10 cellular contexts compared by ENCODE assay signal in the genomic region with DNA sequence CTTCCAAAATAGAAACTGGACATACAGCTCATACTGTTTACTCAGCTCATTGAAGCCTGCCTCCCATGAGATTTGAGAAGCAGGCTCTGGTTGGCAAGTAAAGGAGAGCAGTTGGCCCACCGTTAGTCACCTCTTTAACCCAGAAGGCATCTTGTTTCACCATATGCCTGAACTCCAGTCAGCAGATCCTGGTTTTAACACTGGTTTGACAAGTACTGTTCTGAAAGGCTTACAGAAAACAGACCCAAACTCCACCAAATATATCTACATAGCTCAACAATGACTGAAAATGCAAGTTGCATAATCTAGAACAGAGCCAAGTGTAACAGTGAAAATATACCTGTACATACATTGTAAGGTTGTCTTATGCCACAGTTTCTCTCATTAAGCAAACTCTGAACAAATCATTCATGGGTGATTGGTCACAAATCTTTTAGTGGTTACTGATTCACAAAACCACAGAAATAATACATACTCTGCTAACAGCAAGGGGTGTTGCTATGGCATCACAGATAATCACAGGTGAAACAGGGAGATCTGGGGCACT.
DNase-seq lines count a peak whose midpoint lies in the region; ATAC-seq, FAIRE-seq and TF ChIP-seq lines count a peak whose summit lies in the region.
"Had no signal": no experiment of that assay in that cellular context is flagged by ENCODE, and none has a peak within 500 bp of the region (broad histone marks: within the 10 kb centered on the region; RNA-seq: fewer than 3 reads in every experiment).

No MANE protein-coding gene starts in this region.

- peak; percentile 86 for ATAC-seq in GM12878
- no peak for ATAC-seq in HG02973 (IDR thresholded peaks at IDR 0.05; ENCODE audit: unreplicated experiment)

- RAD21 ChIA-PET in GM12878 (lab: Charles Lee; ENCODE audit: unreplicated experiment), result no interaction called here

- no peaks in the 10 kb centered on the region for H3K79me2 ChIP-seq in GM12878 (ENCODE audit: control insufficient read depth, insufficient read depth, low read length)

- in situ Hi-C loops in GM12878 (cut with MboI) (no loop called here), transverse colon (cut with MboI; ENCODE audit: low pct_ligation_motif_present in 1 of 4, low pct_unique_long_range_greater_than_20kb in 1 of 4, low sequenced_read_pairs in 3 of 4) (no loop called here)

- CTCF ChIA-PET in GM12878 (lab: Yijun Ruan, JAX), result no interaction called here

- no TSS peak for BruUV-seq in GM12878 (replicated peaks; lab: Mats Ljungman, UMichigan)

- FAIRE-seq in GM12878 (lab: Jason Lieb, UNC), result no peak

- SMC1A ChIA-PET in GM12878 (lab: Charles Lee; ENCODE audit: uncharacterized antibody, unreplicated experiment), result no interaction called here

- TF ChIP-seq RAD21 in GM12878 (IDR thresholded peaks at IDR 0.05; ENCODE audit: insufficient read depth, low read depth, low read length), result no peak

- no peaks in the 10 kb centered on the region for H3K27me3 ChIP-seq in GM12878 (replicated peaks in 1 of 2; ENCODE audit: control insufficient read depth in 2 of 2, insufficient read depth in 2 of 2, low read length in 1 of 2)
- H3K27me3 ChIP-seq in transverse colon, result no peaks in the 10 kb centered on the region
- H3K27me3 ChIP-seq: SJSA1 had no signal

- TF ChIP-seq CTCF in GM12878 (IDR thresholded peaks at IDR 0.05 in 2 of 3, conservative IDR thresholded peaks at IDR 0.05 in 1 of 3; ENCODE audit: control insufficient read depth in 2 of 3, extremely low read depth in 1 of 3, insufficient read depth in 1 of 3, low read depth in 3 of 3, low read length in 3 of 3) (no peak), transverse colon (IDR thresholded peaks at IDR 0.05) (no peak)

- H2AFZ ChIP-seq in GM12878 (ENCODE audit: control insufficient read depth, low read depth, low read length), result no peak overlapping the region

- TF ChIP-seq POLR2A in GM12878 (IDR thresholded peaks at IDR 0.05; ENCODE audit: low read depth, low read length), result no peak
- no peak for TF ChIP-seq POLR2A in transverse colon (IDR thresholded peaks at IDR 0.05)

- DNase-seq in Daoy (ENCODE audit: low read depth), result peak; percentile 78
- peak; percentile 72 for DNase-seq in NCI-H1092 treated with DMSO at 0.1 percent for 48 hours (lab: John Stamatoyannopoulos, UW)
- DNase-seq in GM12878 (ENCODE audit: low read depth, low spot score), result peak; percentile 19
- DNase-seq in myocyte (ENCODE audit: low read depth), result peak; percentile 64
- DNase-seq in activated CD8-positive, alpha-beta memory T cell treated with anti-CD3 and anti-CD28 coated beads for 24 hours, result no peak
- DNase-seq in activated CD4-positive, CD25-positive, alpha-beta regulatory T cell (lab: John Stamatoyannopoulos, UW), result no peak
- no peak for DNase-seq in transverse colon
- DNase-seq: stimulated activated CD4-positive, alpha-beta T cell treated with anti-CD3 and anti-CD28 coated beads, Interleukin-1b, Interleukin-23, amount 100 ng/mL, for 48 hours had no signal

- WGBS in GM12878 (ENCODE audit: insufficient coverage, insufficient replicate concordance, low lambda C conversion rate, missing lambda C conversion rate), result 0% methylated on average over 1 of the region's 1 CpG
- WGBS in transverse colon (ENCODE audit: low coverage in 1 of 2), 2 donors, result 45% methylated on average over 1 of the region's 1 CpG; no CpG with 5 or more reads in 1 of the 2 donors

- no peaks in the 10 kb centered on the region for H3K4me1 ChIP-seq in GM12878 (ENCODE audit: control insufficient read depth, insufficient read depth, low read length)
- H3K4me1 ChIP-seq in transverse colon, result no peaks in the 10 kb centered on the region

- no peak for TF ChIP-seq EP300 in GM12878 (IDR thresholded peaks at IDR 0.05; ENCODE audit: borderline replicate concordance in 1 of 2, control insufficient read depth in 1 of 2, low read depth in 2 of 2, low read length in 2 of 2)
- no peak for TF ChIP-seq EP300 in transverse colon (IDR thresholded peaks at IDR 0.05; ENCODE audit: low read depth)

- no peaks in the 10 kb centered on the region for H3K36me3 ChIP-seq in GM12878 (ENCODE audit: control insufficient read depth in 2 of 2, insufficient read depth in 2 of 2, low read length in 1 of 2)
- H3K36me3 ChIP-seq in transverse colon, result no peaks in the 10 kb centered on the region
- H3K36me3 ChIP-seq: SJSA1 had no signal

- no peak overlapping the region for H3K9ac ChIP-seq in GM12878 (ENCODE audit: control insufficient read depth, insufficient read depth, low read length)

- H3K4me2 ChIP-seq in GM12878 (ENCODE audit: control insufficient read depth, insufficient read depth), result no peak overlapping the region

- POLR2A ChIA-PET in GM12878 (lab: Charles Lee), result no interaction called here

- H3K27ac ChIP-seq in GM12878 (ENCODE audit: control insufficient read depth, insufficient read depth) (no peak overlapping the region), transverse colon (peak overlapping the region in 1 of 4 donors; percentile 1)
- H3K27ac ChIP-seq: SJSA1 had no signal

- H3K4me3 ChIP-seq in GM12878 (no peak overlapping the region), transverse colon (no peak overlapping the region)
- H3K4me3 ChIP-seq: SJSA1 had no signal

- intact Hi-C loops in GM12878 (cut with micrococcal nuclease; ENCODE audit: unreplicated experiment), result no loop called here
- intact Hi-C loops in transverse colon (cut with DNase I; ENCODE audit: low total_unique reads), result no loop called here

- no peaks in the 10 kb centered on the region for H4K20me1 ChIP-seq in GM12878 (ENCODE audit: control insufficient read depth, insufficient read depth)

- H3K9me3 ChIP-seq in GM12878 (replicated peaks; ENCODE audit: control insufficient read depth, insufficient read depth, low read length) (no peaks in the 10 kb centered on the region), transverse colon (no peaks in the 10 kb centered on the region)
- H3K9me3 ChIP-seq: SJSA1 had no signal

TF ChIP-seq in GM12878, 131 proteins besides CTCF, POLR2A, EP300 and RAD21:
- TF ChIP-seq ZNF207 (IDR thresholded peaks at IDR 0.05; ENCODE audit: borderline replicate concordance) (no peak), ZBED1 (IDR thresholded peaks at IDR 0.05; ENCODE audit: borderline replicate concordance) (no peak), MTA2 (IDR thresholded peaks at IDR 0.05; ENCODE audit: low read depth) (peak; percentile 71; the same call in 1 of the 2 replicates), ATF7 (IDR thresholded peaks at IDR 0.05; ENCODE audit: low read depth) (0 out of 2 replicates have a peak, but pooled peaks have one; percentile 14), ETV6 (conservative IDR thresholded peaks at IDR 0.05 in 1 of 2, IDR thresholded peaks at IDR 0.05 in 1 of 2; ENCODE audit: borderline replicate concordance in 1 of 2, low read depth in 1 of 2) (no peak), MEF2B (IDR thresholded peaks at IDR 0.05; ENCODE audit: partially characterized antibody, poor library complexity, severe bottlenecking) (peak; percentile 23), HDGF (IDR thresholded peaks at IDR 0.05) (no peak), ZNF274 (IDR thresholded peaks at IDR 0.05; ENCODE audit: insufficient read depth, insufficient read length) (no peak), TBL1XR1 (IDR thresholded peaks at IDR 0.05; ENCODE audit: low read depth, low read length) (no peak), SUZ12 (IDR thresholded peaks at IDR 0.05; ENCODE audit: unreplicated experiment) (no peak), MYC (IDR thresholded peaks at IDR 0.05; ENCODE audit: insufficient read depth, insufficient read length, insufficient replicate concordance, low read length, severe bottlenecking) (no peak), IKZF1 (conservative IDR thresholded peaks at IDR 0.05) (0 out of 2 replicates have a peak, but pooled peaks have one; percentile 13), BMI1 (IDR thresholded peaks at IDR 0.05; ENCODE audit: borderline replicate concordance) (peak; percentile 62; the same call in 1 of the 2 replicates), ZNF217 (IDR thresholded peaks at IDR 0.05) (0 out of 2 replicates have a peak, but pooled peaks have one; percentile 34), CEBPB (IDR thresholded peaks at IDR 0.05; ENCODE audit: borderline replicate concordance in 1 of 2, low read depth in 2 of 2, low read length in 2 of 2) (no peak), NR2C2 (IDR thresholded peaks at IDR 0.05; ENCODE audit: borderline replicate concordance, control insufficient read depth, insufficient read length, low read depth) (no peak)
- TF ChIP-seq, protein P1, sequence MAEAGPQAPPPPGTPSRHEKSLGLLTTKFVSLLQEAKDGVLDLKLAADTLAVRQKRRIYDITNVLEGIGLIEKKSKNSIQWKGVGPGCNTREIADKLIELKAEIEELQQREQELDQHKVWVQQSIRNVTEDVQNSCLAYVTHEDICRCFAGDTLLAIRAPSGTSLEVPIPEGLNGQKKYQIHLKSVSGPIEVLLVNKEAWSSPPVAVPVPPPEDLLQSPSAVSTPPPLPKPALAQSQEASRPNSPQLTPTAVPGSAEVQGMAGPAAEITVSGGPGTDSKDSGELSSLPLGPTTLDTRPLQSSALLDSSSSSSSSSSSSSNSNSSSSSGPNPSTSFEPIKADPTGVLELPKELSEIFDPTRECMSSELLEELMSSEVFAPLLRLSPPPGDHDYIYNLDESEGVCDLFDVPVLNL (IDR thresholded peaks at IDR 0.05; ENCODE audit: low read depth, low read length), result no peak
- TF ChIP-seq, protein P2, sequence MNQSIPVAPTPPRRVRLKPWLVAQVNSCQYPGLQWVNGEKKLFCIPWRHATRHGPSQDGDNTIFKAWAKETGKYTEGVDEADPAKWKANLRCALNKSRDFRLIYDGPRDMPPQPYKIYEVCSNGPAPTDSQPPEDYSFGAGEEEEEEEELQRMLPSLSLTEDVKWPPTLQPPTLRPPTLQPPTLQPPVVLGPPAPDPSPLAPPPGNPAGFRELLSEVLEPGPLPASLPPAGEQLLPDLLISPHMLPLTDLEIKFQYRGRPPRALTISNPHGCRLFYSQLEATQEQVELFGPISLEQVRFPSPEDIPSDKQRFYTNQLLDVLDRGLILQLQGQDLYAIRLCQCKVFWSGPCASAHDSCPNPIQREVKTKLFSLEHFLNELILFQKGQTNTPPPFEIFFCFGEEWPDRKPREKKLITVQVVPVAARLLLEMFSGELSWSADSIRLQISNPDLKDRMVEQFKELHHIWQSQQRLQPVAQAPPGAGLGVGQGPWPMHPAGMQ (IDR thresholded peaks at IDR 0.05; ENCODE audit: borderline replicate concordance), result no peak

Comparison
In these comparisons a context has a peak if more than half of its experiments do, and no peak if none do; other contexts are left out.
1. DNase-seq: peak in Daoy (single experiment), NCI-H1092 treated with DMSO at 0.1 percent for 48 hours (single experiment), GM12878 (single experiment) and myocyte (single experiment); none in activated CD8-positive, alpha-beta memory T cell treated with anti-CD3 and anti-CD28 coated beads for 24 hours (single experiment), activated CD4-positive, CD25-positive, alpha-beta regulatory T cell (0 of 4) and transverse colon (single experiment).